Comparison of ENCODE assay signal across 8 cellular contexts in the genomic region with DNA sequence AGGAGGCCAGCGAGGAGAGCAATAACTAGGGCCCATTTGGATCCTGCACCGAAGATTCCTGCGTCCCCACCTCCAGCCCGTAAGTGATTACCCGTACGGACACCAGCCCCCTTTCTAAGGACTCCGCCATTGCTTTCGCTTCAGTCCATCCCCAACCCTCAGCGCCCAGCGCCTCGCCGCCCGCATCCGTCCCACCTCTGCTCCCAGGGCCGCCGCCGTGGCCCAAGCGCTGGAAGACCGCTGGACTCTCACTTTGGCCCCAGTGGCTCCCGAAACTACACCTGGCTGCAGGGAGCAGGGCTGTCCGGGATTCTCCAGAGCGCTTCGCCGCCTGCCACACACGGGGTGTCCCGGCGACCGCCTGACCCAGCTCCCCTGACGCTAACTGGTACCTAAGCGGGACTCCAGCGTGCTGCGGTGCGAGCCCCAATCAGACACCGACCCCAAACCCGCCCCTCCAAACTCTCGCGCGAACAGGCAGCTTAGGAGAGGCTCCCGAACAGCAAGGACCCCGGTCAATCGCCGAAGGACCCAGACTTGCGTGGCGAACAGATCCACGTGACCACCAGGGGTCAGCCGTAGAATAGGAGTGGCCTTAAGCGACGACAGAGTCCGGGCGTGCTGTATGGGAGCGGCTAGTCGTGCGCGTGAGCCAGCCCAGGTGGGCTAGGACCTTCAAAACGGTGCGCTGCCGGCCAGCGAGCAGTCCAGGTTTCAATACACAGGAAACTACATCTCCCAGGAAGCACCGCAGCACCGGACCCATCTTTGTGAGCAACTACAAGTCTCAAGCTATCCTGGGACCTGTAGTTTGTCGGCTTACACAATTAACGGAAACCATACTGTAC. TPM values are rescaled to one million over a fixed set of nuclear protein-coding genes. Genes with fewer than 3 reads are reported as not detected.
DNase-seq lines count a peak whose midpoint lies in the region; ATAC-seq, FAIRE-seq and TF ChIP-seq lines count a peak whose summit lies in the region.

A gene (minus strand): TSS at position 363 of the 848 bp plus-strand sequence. CDS start 771 bp downstream, outside the sequence.

- H3K4me1 ChIP-seq in smooth muscle cell (ENCODE audit: low read depth) = peaks cover 14% of the 10 kb centered on the region

- peak; percentile 18 for FAIRE-seq in bronchial epithelial cell (lab: Jason Lieb, UNC)

- TF ChIP-seq CTCF in AG04450 (IDR thresholded peaks at IDR 0.05; ENCODE audit: low read depth, low read length) (no peak), WI38 (IDR thresholded peaks at IDR 0.05; ENCODE audit: low read depth, low read length) (no peak), bronchial epithelial cell (IDR thresholded peaks at IDR 0.05; ENCODE audit: insufficient read depth, low read length, severe bottlenecking) (no peak), smooth muscle cell (IDR thresholded peaks at IDR 0.05; ENCODE audit: borderline replicate concordance, insufficient read depth, poor library complexity, severe bottlenecking) (no peak)

- peak; percentile 92 for ATAC-seq in GM18907 (IDR thresholded peaks at IDR 0.05; ENCODE audit: unreplicated experiment)
- peak; percentile 90 for ATAC-seq in HG03159 (IDR thresholded peaks at IDR 0.05; ENCODE audit: unreplicated experiment)

- H4K20me1 ChIP-seq in smooth muscle cell (ENCODE audit: low read depth) = no peaks in the 10 kb centered on the region

- peak within 1 kb of the TSS; percentile 96 for H3K4me3 ChIP-seq in AG04450 (ENCODE audit: low read depth, low read length)
- H3K4me3 ChIP-seq in WI38 (ENCODE audit: low read depth, low read length) = peak within 1 kb of the TSS; percentile 96
- H3K4me3 ChIP-seq in bronchial epithelial cell (ENCODE audit: low read depth, low read length) = peak within 1 kb of the TSS; percentile 90
- H3K4me3 ChIP-seq in smooth muscle cell = peak within 1 kb of the TSS; percentile 93

- H3K79me2 ChIP-seq in smooth muscle cell (ENCODE audit: low read depth) = peaks cover 20% of the 10 kb centered on the region

- H3K36me3 ChIP-seq in bronchial epithelial cell (ENCODE audit: control insufficient read depth, insufficient read depth, low read length) = peaks cover 7% of the 10 kb centered on the region
- H3K36me3 ChIP-seq in smooth muscle cell (ENCODE audit: low read depth) = no peaks in the 10 kb centered on the region

- DNase-seq in AG04450 (ENCODE audit: low read depth, low spot score) = peak; percentile 88
- DNase-seq in NCI-H2227 treated with DMSO at 0.1 percent for 48 hours (lab: John Stamatoyannopoulos, UW) = peak; percentile 91
- peak; percentile 97 for DNase-seq in bronchial epithelial cell (ENCODE audit: low read depth)
- DNase-seq in iPS-NIHi7 (ENCODE audit: extremely low spot score) = peak; percentile 97
- peak; percentile 83 for DNase-seq in smooth muscle cell (lab: John Stamatoyannopoulos, UW; ENCODE audit: unreplicated experiment)

- WGBS in smooth muscle cell (ENCODE audit: low lambda C conversion rate) = 1% methylated on average over 62 of the region's 62 CpGs

- H3K27ac ChIP-seq in AG04450 (ENCODE audit: low read depth, low read length) = peak within 1 kb of the TSS; percentile 92
- H3K27ac ChIP-seq in smooth muscle cell (ENCODE audit: low read depth) = peak within 1 kb of the TSS; percentile 69

- peak within 1 kb of the TSS; percentile 80 for H3K9ac ChIP-seq in smooth muscle cell (ENCODE audit: low read depth)

- H3K4me2 ChIP-seq in smooth muscle cell = peak within 1 kb of the TSS; percentile 98

- CTCF ChIA-PET in AG04450 (lab: Charles Lee) = interaction anchor here (0.6 to 3.1 kb wide), 6 partner anchors 9 to 441 kb away, joined by 3 to 16 read pairs (median 4); no protein-coding TSS in a partner anchor

- H3K27me3 ChIP-seq in AG04450 (ENCODE audit: control insufficient read depth, insufficient read depth, low read length) (no peaks in the 10 kb centered on the region), bronchial epithelial cell (ENCODE audit: control insufficient read depth, insufficient read depth, low read length) (no peaks in the 10 kb centered on the region), smooth muscle cell (ENCODE audit: low read depth) (no peaks in the 10 kb centered on the region)

- H2AFZ ChIP-seq in smooth muscle cell (ENCODE audit: low read depth) = peak within 1 kb of the TSS; percentile 91

- POLR2A ChIA-PET in AG04450 (lab: Yijun Ruan, JAX) = interaction anchor here (0.7 to 2.8 kb wide), 18 partner anchors 9 to 321 kb away, joined by 3 to 21 read pairs (median 6); a partner anchor contains a TSS

- H3F3A ChIP-seq in smooth muscle cell (ENCODE audit: low read depth) = no peaks in the 10 kb centered on the region

- no peaks in the 10 kb centered on the region; the same call in 1 of the 2 replicates for H3K9me3 ChIP-seq in AG04450 (ENCODE audit: control insufficient read depth, insufficient read depth, low read length)
- no peaks in the 10 kb centered on the region for H3K9me3 ChIP-seq in smooth muscle cell (replicated peaks; ENCODE audit: low read depth)

RNA-seq across cellular contexts. Expression of the gene that starts here (rescaled TPM):
- polyA plus RNA-seq in AG04450 (2011; rRNA removed) (186 and 194 TPM in 2 replicates), smooth muscle cell (334 and 342 TPM in 2 replicates)
- polyA minus RNA-seq in AG04450 (2011; rRNA and poly(A)+ RNA removed) = 45.0 and 55.6 TPM in 2 replicates
- total RNA-seq in bronchial epithelial cell (59.9 and 91.1 TPM in 2 replicates), smooth muscle cell (147 and 171 TPM in 2 replicates)

Comparison
In these comparisons a context has a peak if more than half of its experiments do, and no peak if none do; other contexts are left out.
1. Peak in every context shown above with its lines: DNase-seq, ATAC-seq, H3K4me3 ChIP-seq and H3K27ac ChIP-seq.